ENCODE assay signal across 19 cellular contexts in genomic region chr10:5482016-5482415, GRCh38. TPM values are rescaled to one million over a fixed set of nuclear protein-coding genes. Genes with fewer than 3 reads are reported as not detected.
DNase-seq lines count a peak whose midpoint lies in the region; ATAC-seq and TF ChIP-seq lines count a peak whose summit lies in the region.
"Had no signal": no experiment of that assay in that cellular context is flagged by ENCODE, and none has a peak within 500 bp of the region (broad histone marks: within the 10 kb centered on the region; RNA-seq: fewer than 3 reads in every experiment).

No MANE protein-coding gene starts in this region.

- H3K9me3 Mint-ChIP-seq in activated CD8-positive, alpha-beta memory T cell treated with anti-CD3 and anti-CD28 coated beads, Interleukin-2, amount 10 ng/mL, durations not matched to agents 7 days and 5 days (ENCODE audit: low read depth) = no peaks in the 10 kb centered on the region
- H3K9me3 Mint-ChIP-seq in glutamatergic neuron (ENCODE audit: unreplicated experiment) = peaks cover 3% of the 10 kb centered on the region
- H3K9me3 Mint-ChIP-seq: CD4-positive, CD25-positive, alpha-beta regulatory T cell; HFFc6 had no signal

- H3K23ac ChIP-seq in trophoblast cell (ENCODE audit: low read length) = no peak overlapping the region

- no peak overlapping the region for H3K27ac ChIP-seq in Peyer's patch
- no peak overlapping the region for H3K27ac ChIP-seq in trophoblast cell (ENCODE audit: low read depth, low read length)
- H3K27ac ChIP-seq: 22Rv1, BLaER1 had no signal

- H4K91ac ChIP-seq in trophoblast cell (ENCODE audit: low read depth, low read length) = peak overlapping the region; percentile 71

- TF ChIP-seq CTCF in Peyer's patch (IDR thresholded peaks at IDR 0.05) (no peak), glutamatergic neuron (IDR thresholded peaks at IDR 0.05; ENCODE audit: partially characterized antibody, unreplicated experiment) (no peak)

- H3K14ac ChIP-seq in trophoblast cell (ENCODE audit: low read length) = peak overlapping the region; percentile 29

- H2BK5ac ChIP-seq in trophoblast cell (ENCODE audit: low read depth, low read length, poor library complexity) = no peak overlapping the region

- H2BK120ac ChIP-seq in trophoblast cell (ENCODE audit: insufficient read depth, low read length, poor library complexity) = no peak overlapping the region

- H3K9me3 ChIP-seq in Peyer's patch (no peaks in the 10 kb centered on the region), trophoblast cell (ENCODE audit: insufficient read depth, low read depth, low read length) (no peaks in the 10 kb centered on the region)
- H3K9me3 ChIP-seq: BLaER1 had no signal

- H3K79me1 ChIP-seq in trophoblast cell (ENCODE audit: low read length) = peaks cover 34% of the 10 kb centered on the region

- CTCF ChIA-PET in activated CD8-positive, alpha-beta memory T cell treated with anti-CD3 and anti-CD28 coated beads, Interleukin-2, amount 10 ng/mL, durations not matched to agents 7 days and 5 days (lab: Charles Lee) = no interaction called here

- H2AK5ac ChIP-seq in trophoblast cell (ENCODE audit: low read length) = no peak overlapping the region

- no peak overlapping the region for H4K12ac ChIP-seq in trophoblast cell (ENCODE audit: low read depth, low read length)

- H3K27me3 ChIP-seq in Peyer's patch (no peaks in the 10 kb centered on the region), trophoblast cell (ENCODE audit: insufficient read depth, low read length) (no peaks in the 10 kb centered on the region)
- H3K27me3 ChIP-seq: BLaER1 had no signal

- H2BK12ac ChIP-seq in trophoblast cell (ENCODE audit: low read length) = peak overlapping the region; percentile 7

- H2AFZ ChIP-seq in trophoblast cell (ENCODE audit: insufficient read depth, low read length, poor library complexity) = no peak overlapping the region

- peaks cover 4% of the 10 kb centered on the region for H3K27me3 Mint-ChIP-seq in activated CD8-positive, alpha-beta memory T cell treated with anti-CD3 and anti-CD28 coated beads, Interleukin-2, amount 10 ng/mL, durations not matched to agents 7 days and 5 days
- H3K27me3 Mint-ChIP-seq in glutamatergic neuron (ENCODE audit: unreplicated experiment) = peaks cover 6% of the 10 kb centered on the region
- H3K27me3 Mint-ChIP-seq: CD4-positive, CD25-positive, alpha-beta regulatory T cell had no signal

- no peak overlapping the region for H3K9ac ChIP-seq in trophoblast cell (ENCODE audit: low read length)
- H3K9ac ChIP-seq: BLaER1 had no signal

- no CpG with 5 or more reads among the region's 9 CpGs for whole genome bisulfite sequencing in trophoblast cell (ENCODE audit: extremely low coverage, insufficient coverage, insufficient read length)

- no peak overlapping the region for H4K8ac ChIP-seq in trophoblast cell (ENCODE audit: low read depth, low read length)

- no peaks in the 10 kb centered on the region for H3K79me2 ChIP-seq in trophoblast cell (ENCODE audit: control insufficient read depth, insufficient read depth, low read length, poor library complexity)

- H3K36me3 ChIP-seq in Peyer's patch (no peaks in the 10 kb centered on the region), trophoblast cell (ENCODE audit: control insufficient read depth in 1 of 2, insufficient read depth in 2 of 2, low read length in 2 of 2) (no peaks in the 10 kb centered on the region)
- H3K36me3 ChIP-seq: BLaER1 had no signal

- no peak overlapping the region for H3K4me2 ChIP-seq in trophoblast cell (ENCODE audit: low read length)
- H3K4me2 ChIP-seq: BLaER1 had no signal

- ATAC-seq in activated CD8-positive, alpha-beta memory T cell treated with anti-CD3 and anti-CD28 coated beads, Interleukin-2, amount 10 ng/mL, durations not matched to agents 7 days and 5 days = no peak
- ATAC-seq in GM18519 (IDR thresholded peaks at IDR 0.05; ENCODE audit: low FRiP score, unreplicated experiment) = no peak

- H3K4me3 ChIP-seq in Peyer's patch (no peak overlapping the region), trophoblast cell (ENCODE audit: low read depth, low read length) (no peak overlapping the region)
- H3K4me3 ChIP-seq: BLaER1 had no signal

- no peak overlapping the region for H3K18ac ChIP-seq in trophoblast cell (ENCODE audit: low read length)

- peak; percentile 39 for DNase-seq in activated CD8-positive, alpha-beta memory T cell treated with anti-CD3 and anti-CD28 coated beads, Interleukin-2, amount 50 U/mL, for 48 hours
- no peak for DNase-seq in activated CD8-positive, alpha-beta memory T cell treated with anti-CD3 and anti-CD28 coated beads, Interleukin-2, amount 10 ng/mL, durations not matched to agents 7 days and 5 days
- DNase-seq in Peyer's patch (peak in 2 of 3 donors; percentile 19 to 26), glutamatergic neuron (no peak), trophoblast cell (no peak), NOMO-1 (lab: John Stamatoyannopoulos, UW; ENCODE audit: unreplicated experiment in 2 of 2) (no peak)
- no peak for DNase-seq in stimulated activated CD4-positive, alpha-beta T cell treated with anti-CD3 and anti-CD28 coated beads, Interleukin-12 subunit alpha, Interleukin-12 subunit beta, amount 100 ng/mL, for 4 hours
- DNase-seq: AML-193; CD4-positive, CD25-positive, alpha-beta regulatory T cell; DMS79; GOT3; HCEC 1CT; HFFc6; IMR-90 had no signal

- no peak for TF ChIP-seq POLR2A in Peyer's patch (IDR thresholded peaks at IDR 0.05)

- H3K4ac ChIP-seq in trophoblast cell (ENCODE audit: low read depth, low read length) = no peak overlapping the region

- H3K36me3 Mint-ChIP-seq in activated CD8-positive, alpha-beta memory T cell treated with anti-CD3 and anti-CD28 coated beads, Interleukin-2, amount 10 ng/mL, durations not matched to agents 7 days and 5 days = no peaks in the 10 kb centered on the region
- H3K36me3 Mint-ChIP-seq in glutamatergic neuron (ENCODE audit: unreplicated experiment) = no peaks in the 10 kb centered on the region
- H3K36me3 Mint-ChIP-seq: CD4-positive, CD25-positive, alpha-beta regulatory T cell had no signal

- peaks cover 6% of the 10 kb centered on the region for H3K4me1 Mint-ChIP-seq in activated CD8-positive, alpha-beta memory T cell treated with anti-CD3 and anti-CD28 coated beads, Interleukin-2, amount 10 ng/mL, durations not matched to agents 7 days and 5 days
- peaks cover 11% of the 10 kb centered on the region for H3K4me1 Mint-ChIP-seq in glutamatergic neuron (ENCODE audit: low read depth, unreplicated experiment)
- H3K4me1 Mint-ChIP-seq: CD4-positive, CD25-positive, alpha-beta regulatory T cell had no signal

- no peak overlapping the region for H3K4me3 Mint-ChIP-seq in activated CD8-positive, alpha-beta memory T cell treated with anti-CD3 and anti-CD28 coated beads, Interleukin-2, amount 10 ng/mL, durations not matched to agents 7 days and 5 days
- no peak overlapping the region for H3K4me3 Mint-ChIP-seq in glutamatergic neuron (ENCODE audit: unreplicated experiment)
- H3K4me3 Mint-ChIP-seq: CD4-positive, CD25-positive, alpha-beta regulatory T cell; HFFc6 had no signal

- no peak overlapping the region for H3K27ac Mint-ChIP-seq in activated CD8-positive, alpha-beta memory T cell treated with anti-CD3 and anti-CD28 coated beads, Interleukin-2, amount 10 ng/mL, durations not matched to agents 7 days and 5 days
- peak overlapping the region; percentile 33 for H3K27ac Mint-ChIP-seq in glutamatergic neuron (ENCODE audit: unreplicated experiment)
- H3K27ac Mint-ChIP-seq: CD4-positive, CD25-positive, alpha-beta regulatory T cell; HFFc6 had no signal

- H3K4me1 ChIP-seq in Peyer's patch (no peaks in the 10 kb centered on the region), trophoblast cell (ENCODE audit: control insufficient read depth in 1 of 2, insufficient read depth in 2 of 2, low read length in 2 of 2) (peaks cover 11 to 12% of the 10 kb centered on the region in 2 experiments)

RNA-seq across cellular contexts. Expression of gene CALML5, which starts 17.4 kb away (rescaled TPM):
- total RNA-seq in activated CD8-positive, alpha-beta memory T cell treated with anti-CD3 and anti-CD28 coated beads, Interleukin-2, amount 10 ng/mL, durations not matched to agents 7 days and 5 days = not detected
- total RNA-seq in Peyer's patch (not detected), glutamatergic neuron (ENCODE audit: unreplicated experiment) (not detected)
- polyA plus RNA-seq in trophoblast cell (2013) = 0.07 and 0.14 TPM in 2 replicates
- total RNA-seq: CD4-positive, CD25-positive, alpha-beta regulatory T cell; G401; HFFc6; IMR-90 had no signal
- polyA plus RNA-seq: CD4-positive, CD25-positive, alpha-beta regulatory T cell; IMR-90 had no signal

RNA-seq across cellular contexts. Expression of gene CALML3, which starts 42.7 kb away (rescaled TPM):
- total RNA-seq in activated CD8-positive, alpha-beta memory T cell treated with anti-CD3 and anti-CD28 coated beads, Interleukin-2, amount 10 ng/mL, durations not matched to agents 7 days and 5 days = not detected
- total RNA-seq in Peyer's patch (not detected), glutamatergic neuron (ENCODE audit: unreplicated experiment) (not detected)
- not detected in 2 replicates for polyA plus RNA-seq in trophoblast cell (2013)
- total RNA-seq: CD4-positive, CD25-positive, alpha-beta regulatory T cell; G401; HFFc6; HT-29; IMR-90 had no signal
- polyA plus RNA-seq: CD4-positive, CD25-positive, alpha-beta regulatory T cell; IMR-90 had no signal

Comparison
In these comparisons a context has a peak if more than half of its experiments do, and no peak if none do; other contexts are left out.
1. DNase-seq: peak in activated CD8-positive, alpha-beta memory T cell treated with anti-CD3 and anti-CD28 coated beads, Interleukin-2, amount 50 U/mL, for 48 hours (single experiment) and Peyer's patch (2 of 3); none in activated CD8-positive, alpha-beta memory T cell treated with anti-CD3 and anti-CD28 coated beads, Interleukin-2, amount 10 ng/mL, durations not matched to agents 7 days and 5 days (single experiment), glutamatergic neuron (single experiment), trophoblast cell (0 of 2), NOMO-1 (0 of 2) and stimulated activated CD4-positive, alpha-beta T cell treated with anti-CD3 and anti-CD28 coated beads, Interleukin-12 subunit alpha, Interleukin-12 subunit beta, amount 100 ng/mL, for 4 hours (single experiment).